10 cellular contexts compared by ENCODE assay signal in the genomic region with DNA sequence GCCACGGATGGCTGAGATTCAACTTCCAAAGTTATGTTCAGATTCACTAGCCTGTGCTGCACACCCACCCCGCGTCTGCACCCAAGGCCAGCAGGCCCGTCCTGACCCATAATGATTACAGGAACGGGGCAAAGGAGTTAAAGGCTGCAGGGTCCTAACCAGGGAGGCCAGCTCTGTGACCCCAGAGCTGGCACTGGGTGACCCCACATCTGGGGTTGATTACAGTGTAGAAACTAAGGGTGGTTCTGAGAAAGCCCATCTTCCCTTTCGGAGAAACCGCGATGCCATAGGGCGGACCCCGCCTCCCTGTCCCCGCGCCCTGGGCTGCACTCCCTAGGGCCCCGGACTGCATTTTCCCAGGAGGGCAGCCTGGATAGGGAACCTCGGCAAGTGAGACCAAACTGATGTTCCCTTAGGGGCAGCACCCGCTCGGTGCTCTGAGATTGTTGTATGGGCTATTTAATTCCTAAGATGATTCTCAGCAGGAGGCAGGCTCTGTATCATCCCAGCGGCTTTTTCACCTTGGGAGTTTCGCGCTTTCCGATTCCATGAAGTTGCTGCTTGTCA. TPM values are rescaled to one million over a fixed set of nuclear protein-coding genes. Genes with fewer than 3 reads are reported as not detected.
A peak's percentile ranks its signal among the peaks of the same experiment; 100 is the strongest.
DNase-seq lines count a peak whose midpoint lies in the region; ATAC-seq and TF ChIP-seq lines count a peak whose summit lies in the region.
"Had no signal": no experiment of that assay in that cellular context is flagged by ENCODE, and none has a peak within 500 bp of the region (broad histone marks: within the 10 kb centered on the region; RNA-seq: fewer than 3 reads in every experiment).

No MANE protein-coding gene starts in this region.

- peak overlapping the region; percentile 62 for H3K27ac ChIP-seq in OCI-LY3 (ENCODE audit: low read length)
- H3K27ac ChIP-seq: neutrophil had no signal

- ATAC-seq in GM19328 (IDR thresholded peaks at IDR 0.05; ENCODE audit: unreplicated experiment) (no peak), GM21515 (IDR thresholded peaks at IDR 0.05; ENCODE audit: unreplicated experiment) (no peak)

- TF ChIP-seq CTCF in Calu3 (IDR thresholded peaks at IDR 0.05; ENCODE audit: unreplicated experiment) (no peak), OCI-LY3 (IDR thresholded peaks at IDR 0.05; ENCODE audit: low read depth, low read length) (no peak), epithelial cell of esophagus (IDR thresholded peaks at IDR 0.05; ENCODE audit: insufficient read depth, low read depth, low read length, missing control alignments) (no peak)

- H3K27ac Mint-ChIP-seq in Calu3 (ENCODE audit: unreplicated experiment), result no peak overlapping the region

- peak overlapping the region; percentile 76 for H3K4me3 Mint-ChIP-seq in Calu3 (ENCODE audit: low read depth, unreplicated experiment)

- H3K9me3 Mint-ChIP-seq in Calu3 (ENCODE audit: low read depth, unreplicated experiment), result no peaks in the 10 kb centered on the region

- H3K4me3 ChIP-seq in OCI-LY3 (ENCODE audit: low read length), result peak overlapping the region; percentile 81
- peak overlapping the region; percentile 50 for H3K4me3 ChIP-seq in epithelial cell of esophagus (ENCODE audit: low read length)

- peak overlapping the region; percentile 53 for H2AFZ ChIP-seq in OCI-LY3 (ENCODE audit: low read depth, low read length)

- no peak for DNase-seq in Calu3
- DNase-seq in epithelial cell of esophagus (ENCODE audit: low read depth), result no peak
- peak; percentile 72 for DNase-seq in posterior vena cava (ENCODE audit: low spot score)
- no peak for DNase-seq in amniotic stem cell (lab: John Stamatoyannopoulos, UW)
- DNase-seq in NCI-H1694 treated with DMSO at 0.1 percent for 48 hours (lab: John Stamatoyannopoulos, UW), result no peak

- no peaks in the 10 kb centered on the region for H3K79me2 ChIP-seq in OCI-LY3 (ENCODE audit: low read length)

- no peaks in the 10 kb centered on the region for H3K4me1 Mint-ChIP-seq in Calu3 (ENCODE audit: low read depth, unreplicated experiment)

- intact Hi-C loops in Calu3 (cut with micrococcal nuclease; ENCODE audit: unreplicated experiment), result no loop called here
- intact Hi-C loops in posterior vena cava (cut with DNase I), result no loop called here

- peaks cover 13% of the 10 kb centered on the region for H3K4me1 ChIP-seq in OCI-LY3 (ENCODE audit: low read length)

- H3K9ac ChIP-seq in OCI-LY3 (ENCODE audit: low read length), result peak overlapping the region; percentile 84

- H3K36me3 Mint-ChIP-seq in Calu3 (ENCODE audit: insufficient read depth, unreplicated experiment), result peaks cover 9% of the 10 kb centered on the region

- H3K27me3 Mint-ChIP-seq in Calu3 (ENCODE audit: unreplicated experiment), result peaks cover 42% of the 10 kb centered on the region

- H3K27me3 ChIP-seq in OCI-LY3 (ENCODE audit: low read depth, low read length), result no peaks in the 10 kb centered on the region

- no peaks in the 10 kb centered on the region for H3K9me3 ChIP-seq in OCI-LY3 (ENCODE audit: insufficient read depth, low read length)
- H3K9me3 ChIP-seq: neutrophil had no signal

- H3K36me3 ChIP-seq in OCI-LY3 (replicated peaks; ENCODE audit: low read depth, low read length), result no peaks in the 10 kb centered on the region
- H3K36me3 ChIP-seq: neutrophil had no signal

- H3K4me2 ChIP-seq in OCI-LY3 (ENCODE audit: low read length), result peak overlapping the region; percentile 93

- H4K20me1 ChIP-seq in OCI-LY3 (ENCODE audit: insufficient read depth, low read length), result no peaks in the 10 kb centered on the region

- CTCF ChIA-PET in Calu3 (lab: Charles Lee), result no interaction called here

- no TSS peak for BruUV-seq in Calu3 (replicated peaks; lab: Mats Ljungman, UMichigan)

RNA-seq across cellular contexts. Expression of gene GPR148, which starts 2.2 kb away (rescaled TPM):
- total RNA-seq in Calu3 (2022), result not detected in 2 replicates
- not detected for total RNA-seq in posterior vena cava
- total RNA-seq: H4 had no signal

RNA-seq across cellular contexts. Expression of gene AMER3, which starts 28.6 kb away (rescaled TPM):
- total RNA-seq in Calu3 (2022) (not detected in 2 replicates), posterior vena cava (not detected)
- total RNA-seq: H4 had no signal
